ENCODE assay signal across 14 cellular contexts in the genomic region with DNA sequence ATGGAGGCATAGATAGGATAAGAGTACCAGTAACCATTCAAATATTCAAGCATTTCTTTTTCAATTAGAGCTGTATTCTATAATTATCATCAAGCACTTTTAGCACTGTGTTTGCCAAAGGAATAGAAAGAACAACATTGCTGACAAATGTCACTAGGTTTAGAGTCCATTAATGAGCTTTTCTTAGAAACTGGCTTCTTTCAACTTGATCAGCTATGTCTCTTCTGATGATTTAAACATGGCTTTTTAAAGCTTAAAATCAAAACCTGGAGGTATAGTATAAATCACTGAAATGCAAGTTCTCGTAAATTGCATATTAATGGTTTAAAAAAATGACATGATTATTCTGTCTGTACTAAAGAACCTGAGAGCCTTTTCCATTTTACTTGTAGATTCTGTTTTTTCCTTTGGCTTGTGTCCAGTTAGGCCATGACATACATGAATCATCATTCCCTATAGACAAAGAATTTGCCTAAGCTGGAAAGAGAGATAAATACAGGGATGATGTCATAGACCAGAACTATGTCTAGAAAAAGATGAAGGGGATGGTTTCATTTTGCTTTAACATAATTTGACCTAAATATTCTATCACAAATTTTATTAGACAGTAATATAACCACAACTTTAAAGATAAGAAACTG.
DNase-seq lines count a peak whose midpoint lies in the region; ATAC-seq, FAIRE-seq and TF ChIP-seq lines count a peak whose summit lies in the region.
"Had no signal": no experiment of that assay in that cellular context is flagged by ENCODE, and none has a peak within 500 bp of the region (broad histone marks: within the 10 kb centered on the region; RNA-seq: fewer than 3 reads in every experiment).

No MANE protein-coding gene starts in this region.

- H3K9me3 ChIP-seq in A549 (no peaks in the 10 kb centered on the region), SJSA1 (replicated peaks) (no peaks in the 10 kb centered on the region), uterus (no peaks in the 10 kb centered on the region)
- H3K9me3 ChIP-seq: HAP-1 had no signal

- H3K4me2 ChIP-seq in A549, result peak overlapping the region; percentile 43; the same call in 2 of the 3 replicates

- CTCF ChIA-PET in A549 (lab: Yijun Ruan, JAX), result no interaction called here

- 71% methylated on average over 1 of the region's 1 CpG for WGBS in A549 (ENCODE audit: missing lambda C conversion rate)

- no peak for TF ChIP-seq CTCF in A549 (IDR thresholded peaks at IDR 0.05)
- TF ChIP-seq CTCF in HFF-Myc (IDR thresholded peaks at IDR 0.05; ENCODE audit: low read depth, low read length, missing control alignments), result no peak
- TF ChIP-seq CTCF in foreskin fibroblast (IDR thresholded peaks at IDR 0.05; ENCODE audit: low read depth, low read length), result no peak
- TF ChIP-seq CTCF in uterus (IDR thresholded peaks at IDR 0.05), result no peak

- H3K27ac ChIP-seq in A549 (no peak overlapping the region), SJSA1 (peak overlapping the region; percentile 57), uterus (no peak overlapping the region)

- H3K4me3 ChIP-seq in A549, result no peak overlapping the region; the same call in 2 of the 3 replicates
- H3K4me3 ChIP-seq in HFF-Myc (replicated peaks; ENCODE audit: low read depth, low read length), result no peak overlapping the region
- H3K4me3 ChIP-seq in SJSA1, result no peak overlapping the region
- H3K4me3 ChIP-seq in foreskin fibroblast (ENCODE audit: low read depth in 1 of 2, low read length in 2 of 2), result no peak overlapping the region
- H3K4me3 ChIP-seq in uterus, result no peak overlapping the region
- H3K4me3 ChIP-seq: HAP-1 had no signal

- no peak for FAIRE-seq in A549 (lab: Jason Lieb, UNC)

- DNase-seq in A549 (ENCODE audit: low read depth in 1 of 2, low spot score in 1 of 2) (peak in 1 of 2 experiments; percentile 30), HFF-Myc (ENCODE audit: extremely low read depth, low read depth) (peak; percentile 42), SJSA1 (ENCODE audit: low read depth in 1 of 2, low spot score in 2 of 2) (peak in 1 of 2 experiments; percentile 54), foreskin fibroblast (peak; percentile 73 to 88), hypothalamus (lab: John Stamatoyannopoulos, UW) (no peak), uterus (no peak)
- DNase-seq in activated naive CD4-positive, alpha-beta T cell treated with anti-CD3 and anti-CD28 coated beads, Interleukin-2, amount 50 U/mL, for 16 hours, result no peak
- DNase-seq: activated CD4-positive, alpha-beta T cell treated with anti-CD3 and anti-CD28 coated beads, Interleukin-2, amount 50 U/mL, for 4 hours; aorta; CD4-positive, alpha-beta memory T cell; hippocampal formation; naive thymus-derived CD4-positive, alpha-beta T cell had no signal

- POLR2A ChIA-PET in A549 (lab: Yijun Ruan, JAX), result no interaction called here

- intact Hi-C loops in uterus (cut with DNase I; ENCODE audit: low total_unique reads), result no loop called here

- H3K27me3 ChIP-seq in SJSA1 (replicated peaks), result no peaks in the 10 kb centered on the region
- H3K27me3 ChIP-seq in uterus, result no peaks in the 10 kb centered on the region

- no peak for TF ChIP-seq RAD21 in A549 (conservative IDR thresholded peaks at IDR 0.05 in 1 of 2, IDR thresholded peaks at IDR 0.05 in 1 of 2)

- TF ChIP-seq EP300 in A549 (IDR thresholded peaks at IDR 0.05), result no peak

- no peaks in the 10 kb centered on the region for H3K36me3 ChIP-seq in SJSA1
- H3K36me3 ChIP-seq in uterus, result no peaks in the 10 kb centered on the region
- H3K36me3 ChIP-seq: HAP-1 had no signal

- H3K4me1 ChIP-seq in A549, result peaks cover 36% of the 10 kb centered on the region; the same call in 2 of the 3 replicates
- H3K4me1 ChIP-seq in SJSA1 (replicated peaks), result peaks cover 11% of the 10 kb centered on the region
- no peaks in the 10 kb centered on the region for H3K4me1 ChIP-seq in uterus

- ATAC-seq in A549 (0 out of 6 replicates have a peak, but pooled peaks of 1 of the 2 experiments have one; percentile 43), GM21619 (IDR thresholded peaks at IDR 0.05; ENCODE audit: unreplicated experiment) (no peak)
- ATAC-seq: naive thymus-derived CD4-positive, alpha-beta T cell had no signal

- TF ChIP-seq POLR2A in A549 (IDR thresholded peaks at IDR 0.05; ENCODE audit: low read length) (no peak), uterus (IDR thresholded peaks at IDR 0.05) (no peak)

TF ChIP-seq in A549, 52 proteins besides CTCF, POLR2A, EP300 and RAD21:
- TF ChIP-seq JUNB (IDR thresholded peaks at IDR 0.05) (no peak), FOSL2 (IDR thresholded peaks at IDR 0.05) (0 out of 2 replicates have a peak, but pooled peaks have one; percentile 13), FOSL2 (CRISPR knock-in tag; IDR thresholded peaks at IDR 0.05) (no peak; the same call in 1 of the 2 replicates)

Comparison
In these comparisons a context has a peak if more than half of its experiments do, and no peak if none do; other contexts are left out.
1. DNase-seq: peak in HFF-Myc (single experiment) and foreskin fibroblast (2 of 2); none in activated naive CD4-positive, alpha-beta T cell treated with anti-CD3 and anti-CD28 coated beads, Interleukin-2, amount 50 U/mL, for 16 hours (single experiment), hypothalamus (0 of 51) and uterus (0 of 2).